ENCODE assay signal across 15 cellular contexts in genomic region chr2:157194844-157195243, GRCh38.
"Had no signal": no experiment of that assay in that cellular context is flagged by ENCODE, and none has a peak within 500 bp of the region (broad histone marks: within the 10 kb centered on the region; RNA-seq: fewer than 3 reads in every experiment).

No MANE protein-coding gene starts in this region.

- H3K4me3 Mint-ChIP-seq: activated CD4-positive, alpha-beta T cell treated with anti-CD3 and anti-CD28 coated beads, Interleukin-2, amount 10 ng/mL, durations not matched to agents 7 days and 5 days; activated naive CD8-positive, alpha-beta T cell treated with anti-CD3 and anti-CD28 coated beads, Interleukin-2, amount 10 ng/mL, durations not matched to agents 7 days and 5 days; activated T-helper 1 cell treated with anti-CD3 and anti-CD28 coated beads, Interleukin-12 subunit alpha, Interleukin-12 subunit beta, Interleukin-2, Interleukin-4 antibody, amounts not matched to agents 30 ng/mL and 10 ng/mL and 1 ng/mL, durations not matched to agents 14 hours and 24 hours and 36 hours; nephron; stimulated activated effector memory CD8-positive, alpha-beta T cell treated with anti-CD3 and anti-CD28 coated beads, Interleukin-12 subunit alpha, Interleukin-12 subunit beta, amount 100 ng/mL, for 72 hours; T-cell had no signal

- H3K4me1 ChIP-seq: right lobe of liver had no signal

- H3K27ac ChIP-seq: left ventricle myocardium inferior, psoas muscle, right lobe of liver, thoracic aorta had no signal

- H3K4me1 Mint-ChIP-seq: stimulated activated effector memory CD8-positive, alpha-beta T cell treated with anti-CD3 and anti-CD28 coated beads, Interleukin-12 subunit alpha, Interleukin-12 subunit beta, amount 100 ng/mL, for 72 hours had no signal

- H3K27me3 ChIP-seq: right lobe of liver had no signal

- H3K27ac Mint-ChIP-seq: activated CD4-positive, alpha-beta T cell treated with anti-CD3 and anti-CD28 coated beads, Interleukin-2, amount 10 ng/mL, durations not matched to agents 7 days and 5 days; activated T-helper 1 cell treated with anti-CD3 and anti-CD28 coated beads, Interleukin-12 subunit alpha, Interleukin-12 subunit beta, Interleukin-2, Interleukin-4 antibody, amounts not matched to agents 30 ng/mL and 10 ng/mL and 1 ng/mL, durations not matched to agents 14 hours and 24 hours and 36 hours; nephron; stimulated activated effector memory CD8-positive, alpha-beta T cell treated with anti-CD3 and anti-CD28 coated beads, Interleukin-12 subunit alpha, Interleukin-12 subunit beta, amount 100 ng/mL, for 72 hours; T-cell had no signal

- H3K4me3 ChIP-seq: left ventricle myocardium inferior, psoas muscle, right lobe of liver, thoracic aorta had no signal

- DNase-seq: activated CD8-positive, alpha-beta memory T cell treated with anti-CD3 and anti-CD28 coated beads for 24 hours; activated naive CD8-positive, alpha-beta T cell treated with anti-CD3 and anti-CD28 coated beads, Interleukin-2, amount 10 ng/mL, durations not matched to agents 7 days and 5 days; kidney; left ventricle myocardium inferior; psoas muscle; right lobe of liver; stimulated activated CD4-positive, alpha-beta T cell treated with anti-CD3 and anti-CD28 coated beads, Interleukin-12 subunit alpha, Interleukin-12 subunit beta, amount 100 ng/mL, for 4 hours; stimulated activated CD4-positive, alpha-beta T cell treated with anti-CD3 and anti-CD28 coated beads, Interleukin-2, amount 100 ng/mL, for 24 hours; T-helper 9 cell had no signal

- H3K9me3 ChIP-seq: left ventricle myocardium inferior, psoas muscle, right lobe of liver, thoracic aorta had no signal

- H3K36me3 Mint-ChIP-seq: activated naive CD8-positive, alpha-beta T cell treated with anti-CD3 and anti-CD28 coated beads, Interleukin-2, amount 10 ng/mL, durations not matched to agents 7 days and 5 days; stimulated activated effector memory CD8-positive, alpha-beta T cell treated with anti-CD3 and anti-CD28 coated beads, Interleukin-12 subunit alpha, Interleukin-12 subunit beta, amount 100 ng/mL, for 72 hours; T-cell had no signal

- H3K36me3 ChIP-seq: left ventricle myocardium inferior, right lobe of liver, thoracic aorta had no signal

- H3K9me3 Mint-ChIP-seq: activated CD4-positive, alpha-beta T cell treated with anti-CD3 and anti-CD28 coated beads, Interleukin-2, amount 10 ng/mL, durations not matched to agents 7 days and 5 days; activated naive CD8-positive, alpha-beta T cell treated with anti-CD3 and anti-CD28 coated beads, Interleukin-2, amount 10 ng/mL, durations not matched to agents 7 days and 5 days; activated T-helper 1 cell treated with anti-CD3 and anti-CD28 coated beads, Interleukin-12 subunit alpha, Interleukin-12 subunit beta, Interleukin-2, Interleukin-4 antibody, amounts not matched to agents 30 ng/mL and 10 ng/mL and 1 ng/mL, durations not matched to agents 14 hours and 24 hours and 36 hours; nephron; stimulated activated effector memory CD8-positive, alpha-beta T cell treated with anti-CD3 and anti-CD28 coated beads, Interleukin-12 subunit alpha, Interleukin-12 subunit beta, amount 100 ng/mL, for 72 hours; T-cell had no signal
